27 cellular contexts compared by ENCODE assay signal in genomic region chr2:119650971-119651370, GRCh38.
"Had no signal": no experiment of that assay in that cellular context is flagged by ENCODE, and none has a peak within 500 bp of the region (broad histone marks: within the 10 kb centered on the region; RNA-seq: fewer than 3 reads in every experiment).

No MANE protein-coding gene starts in this region.

- H3K9me3 ChIP-seq: SJCRH30, SK-N-SH had no signal

- ATAC-seq: activated T-helper 17 cell treated with anti-CD3 and anti-CD28 coated beads, Interleukin-2, amount 50 U/mL, for 72 hours; K562; Panc1 had no signal

- H3K27ac Mint-ChIP-seq: activated CD4-positive, alpha-beta memory T cell treated with anti-CD3 and anti-CD28 coated beads for 36 hours; activated CD4-positive, alpha-beta T cell treated with anti-CD3 and anti-CD28 coated beads, Interleukin-2, amount 10 ng/mL, durations not matched to agents 7 days and 5 days; activated naive CD4-positive, alpha-beta T cell treated with anti-CD3 and anti-CD28 coated beads for 36 hours; activated naive CD8-positive, alpha-beta T cell; activated T-helper 17 cell treated with anti-CD3 and anti-CD28 coated beads, Interleukin-2, amount 50 U/mL, for 72 hours had no signal

- H3K4me3 ChIP-seq: K562, SJCRH30 had no signal

- H3K27ac ChIP-seq: SJCRH30, VCaP had no signal

- H3K4me3 Mint-ChIP-seq: activated CD4-positive, alpha-beta memory T cell treated with anti-CD3 and anti-CD28 coated beads for 36 hours; activated CD4-positive, alpha-beta T cell treated with anti-CD3 and anti-CD28 coated beads, Interleukin-2, amount 10 ng/mL, durations not matched to agents 7 days and 5 days; activated naive CD4-positive, alpha-beta T cell treated with anti-CD3 and anti-CD28 coated beads for 36 hours; activated naive CD8-positive, alpha-beta T cell; activated T-helper 17 cell treated with anti-CD3 and anti-CD28 coated beads, Interleukin-2, amount 50 U/mL, for 72 hours had no signal

- H3K27me3 ChIP-seq: SJCRH30 had no signal

- H3K4me1 Mint-ChIP-seq: activated CD4-positive, alpha-beta T cell treated with anti-CD3 and anti-CD28 coated beads, Interleukin-2, amount 10 ng/mL, durations not matched to agents 7 days and 5 days; activated T-helper 17 cell treated with anti-CD3 and anti-CD28 coated beads, Interleukin-2, amount 50 U/mL, for 72 hours had no signal

- DNase-seq: activated CD4-positive, alpha-beta memory T cell treated with anti-CD3 and anti-CD28 coated beads for 36 hours; activated CD4-positive, alpha-beta T cell treated with anti-CD3 and anti-CD28 coated beads, Interleukin-2, amount 10 ng/mL, durations not matched to agents 7 days and 5 days; activated CD4-positive, CD25-positive, alpha-beta regulatory T cell; activated gamma-delta T cell; activated naive CD4-positive, alpha-beta T cell treated with anti-CD3 and anti-CD28 coated beads for 36 hours; activated T-cell treated with anti-CD3 and anti-CD28 coated beads for 4 hours; activated T-cell treated with anti-CD3 and anti-CD28 coated beads, Interleukin-2, amount 50 U/mL, for 48 hours; Karpas-422; MM.1S; NCI-H1105; NCI-H1436; NCI-H1694 treated with DMSO at 0.1 percent for 48 hours; NCI-H2029 treated with DMSO at 0.1 percent for 48 hours; NCI-H345; NCI-H510A; NCI-H82; OCI-M1; Right ventricle myocardium superior; RPMI8226; SJCRH30; SK-N-SH; T-helper 1 cell had no signal

- H3K4me1 ChIP-seq: SJCRH30 had no signal

- H3K36me3 ChIP-seq: SJCRH30 had no signal

- H3K9me3 Mint-ChIP-seq: activated CD4-positive, alpha-beta memory T cell treated with anti-CD3 and anti-CD28 coated beads for 36 hours; activated CD4-positive, alpha-beta T cell treated with anti-CD3 and anti-CD28 coated beads, Interleukin-2, amount 10 ng/mL, durations not matched to agents 7 days and 5 days; activated naive CD4-positive, alpha-beta T cell treated with anti-CD3 and anti-CD28 coated beads for 36 hours; activated T-helper 17 cell treated with anti-CD3 and anti-CD28 coated beads, Interleukin-2, amount 50 U/mL, for 72 hours had no signal

- H3K36me3 Mint-ChIP-seq: activated CD4-positive, alpha-beta memory T cell treated with anti-CD3 and anti-CD28 coated beads for 36 hours had no signal
